Comparison of ENCODE assay signal across 11 cellular contexts in the genomic region with DNA sequence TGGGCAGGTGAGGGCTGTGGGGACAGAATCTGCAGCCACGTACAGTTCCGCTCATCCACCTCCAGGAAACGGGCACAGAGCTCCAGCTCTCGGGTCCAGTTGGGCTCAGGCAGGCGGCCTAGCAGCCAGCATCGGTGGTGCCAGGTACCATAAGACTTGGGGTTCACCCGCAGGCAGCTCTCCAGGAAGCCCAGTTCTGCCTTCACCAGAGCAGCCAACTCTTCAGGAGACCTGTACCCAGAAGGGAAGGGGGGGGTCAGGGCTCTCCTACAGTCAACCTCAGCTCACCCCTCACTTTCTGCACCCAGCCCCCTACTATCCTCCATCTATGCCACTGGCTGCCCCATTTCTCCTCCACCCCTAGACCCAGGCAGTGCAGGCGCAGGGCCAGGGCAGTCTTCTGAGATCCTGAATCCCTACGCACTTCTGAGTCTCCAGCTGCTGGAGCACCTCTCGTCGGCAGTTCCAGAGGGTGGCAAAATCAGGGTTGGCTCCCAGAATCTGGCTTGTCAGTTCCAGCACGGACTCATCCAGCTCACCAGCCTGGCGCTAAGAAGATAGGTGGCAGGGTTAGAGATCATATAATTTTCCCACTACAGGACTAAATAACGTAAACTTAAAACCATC. TPM values are rescaled to one million over a fixed set of nuclear protein-coding genes. Genes with fewer than 3 reads are reported as not detected.
DNase-seq lines count a peak whose midpoint lies in the region; ATAC-seq and TF ChIP-seq lines count a peak whose summit lies in the region.
"Had no signal": no experiment of that assay in that cellular context is flagged by ENCODE, and none has a peak within 500 bp of the region (broad histone marks: within the 10 kb centered on the region; RNA-seq: fewer than 3 reads in every experiment).

No MANE protein-coding gene starts in this region.

- peaks cover 2 to 4% of the 10 kb centered on the region in 2 donors for H3K36me3 Mint-ChIP-seq in activated T-cell treated with anti-CD3 and anti-CD28 coated beads, Interleukin-2, amount 50 U/mL, for 72 hours (ENCODE audit: insufficient read depth in 2 of 2)
- peaks cover 9% of the 10 kb centered on the region for H3K36me3 Mint-ChIP-seq in T-helper 17 cell (ENCODE audit: low read depth)
- H3K36me3 Mint-ChIP-seq in glutamatergic neuron (ENCODE audit: unreplicated experiment), result peaks cover 4% of the 10 kb centered on the region
- peaks cover 28% of the 10 kb centered on the region for H3K36me3 Mint-ChIP-seq in stimulated activated effector memory CD8-positive, alpha-beta T cell treated with anti-CD3 and anti-CD28 coated beads, Interleukin-12 subunit alpha, Interleukin-12 subunit beta, amount 100 ng/mL, for 72 hours

- no peaks in the 10 kb centered on the region for H3K9me3 ChIP-seq in T-helper 17 cell (ENCODE audit: control insufficient read depth, low read length, poor library complexity, severe bottlenecking)
- H3K9me3 ChIP-seq: uterus had no signal

- H3K27ac Mint-ChIP-seq in activated T-cell treated with anti-CD3 and anti-CD28 coated beads, Interleukin-2, amount 50 U/mL, for 72 hours, result no peak overlapping the region
- H3K27ac Mint-ChIP-seq in T-helper 17 cell (peak overlapping the region; percentile 98), glutamatergic neuron (ENCODE audit: unreplicated experiment) (no peak overlapping the region)
- peak overlapping the region; percentile 91 for H3K27ac Mint-ChIP-seq in stimulated activated effector memory CD8-positive, alpha-beta T cell treated with anti-CD3 and anti-CD28 coated beads, Interleukin-12 subunit alpha, Interleukin-12 subunit beta, amount 100 ng/mL, for 72 hours

- H3K9me3 Mint-ChIP-seq in activated T-cell treated with anti-CD3 and anti-CD28 coated beads, Interleukin-2, amount 50 U/mL, for 72 hours, result no peaks in the 10 kb centered on the region
- H3K9me3 Mint-ChIP-seq in glutamatergic neuron (ENCODE audit: unreplicated experiment), result peaks cover 2% of the 10 kb centered on the region
- H3K9me3 Mint-ChIP-seq in stimulated activated effector memory CD8-positive, alpha-beta T cell treated with anti-CD3 and anti-CD28 coated beads, Interleukin-12 subunit alpha, Interleukin-12 subunit beta, amount 100 ng/mL, for 72 hours, result no peaks in the 10 kb centered on the region

- TF ChIP-seq CTCF in glutamatergic neuron (IDR thresholded peaks at IDR 0.05; ENCODE audit: partially characterized antibody, unreplicated experiment), result no peak

- DNase-seq in activated T-cell treated with anti-CD3 and anti-CD28 coated beads, Interleukin-2, amount 50 U/mL, for 72 hours, result no peak
- no peak for DNase-seq in activated T-cell treated with anti-CD3 and anti-CD28 coated beads, Interleukin-2, amount 50 U/mL, for 1 hour
- DNase-seq in T-helper 17 cell (no peak), glutamatergic neuron (no peak), NCI-H1092 (lab: John Stamatoyannopoulos, UW) (no peak), left lobe of liver (ENCODE audit: low spot score) (no peak)
- DNase-seq in stimulated activated effector memory CD8-positive, alpha-beta T cell treated with anti-CD3 and anti-CD28 coated beads, Interleukin-12 subunit alpha, Interleukin-12 subunit beta, amount 100 ng/mL, for 72 hours (ENCODE audit: low spot score in 2 of 2), result no peak
- DNase-seq: NCI-H446 treated with DMSO at 0.1 percent for 48 hours; stimulated activated CD4-positive, alpha-beta T cell treated with anti-CD3 and anti-CD28 coated beads, Interleukin-15, amount 100 ng/mL, for 24 hours; uterus had no signal

- H3K4me3 Mint-ChIP-seq in activated T-cell treated with anti-CD3 and anti-CD28 coated beads, Interleukin-2, amount 50 U/mL, for 72 hours, result peak overlapping the region; percentile 75 to 83
- H3K4me3 Mint-ChIP-seq in T-helper 17 cell (peak overlapping the region; percentile 90), glutamatergic neuron (ENCODE audit: unreplicated experiment) (peak overlapping the region; percentile 88)
- H3K4me3 Mint-ChIP-seq in stimulated activated effector memory CD8-positive, alpha-beta T cell treated with anti-CD3 and anti-CD28 coated beads, Interleukin-12 subunit alpha, Interleukin-12 subunit beta, amount 100 ng/mL, for 72 hours, result peak overlapping the region; percentile 79

- H3K4me1 Mint-ChIP-seq in activated T-cell treated with anti-CD3 and anti-CD28 coated beads, Interleukin-2, amount 50 U/mL, for 72 hours (ENCODE audit: low read depth), result peaks cover 46% of the 10 kb centered on the region
- H3K4me1 Mint-ChIP-seq in T-helper 17 cell (peaks cover 34% of the 10 kb centered on the region), glutamatergic neuron (ENCODE audit: low read depth, unreplicated experiment) (peaks cover 4% of the 10 kb centered on the region)
- peaks cover 54% of the 10 kb centered on the region for H3K4me1 Mint-ChIP-seq in stimulated activated effector memory CD8-positive, alpha-beta T cell treated with anti-CD3 and anti-CD28 coated beads, Interleukin-12 subunit alpha, Interleukin-12 subunit beta, amount 100 ng/mL, for 72 hours

- no peak for ATAC-seq in activated T-cell treated with anti-CD3 and anti-CD28 coated beads, Interleukin-2, amount 50 U/mL, for 72 hours (replicated peaks in 1 of 2)
- ATAC-seq in T-helper 17 cell, result no peak
- no peak for ATAC-seq in stimulated activated effector memory CD8-positive, alpha-beta T cell treated with anti-CD3 and anti-CD28 coated beads, Interleukin-12 subunit alpha, Interleukin-12 subunit beta, amount 100 ng/mL, for 72 hours
- no peak for ATAC-seq in GM21367 (IDR thresholded peaks at IDR 0.05; ENCODE audit: unreplicated experiment)
- no peak for ATAC-seq in left lobe of liver

- H3K27me3 Mint-ChIP-seq in activated T-cell treated with anti-CD3 and anti-CD28 coated beads, Interleukin-2, amount 50 U/mL, for 72 hours (ENCODE audit: low read depth), result no peaks in the 10 kb centered on the region
- no peaks in the 10 kb centered on the region for H3K27me3 Mint-ChIP-seq in T-helper 17 cell
- H3K27me3 Mint-ChIP-seq in glutamatergic neuron (ENCODE audit: unreplicated experiment), result peaks cover 13% of the 10 kb centered on the region

RNA-seq across cellular contexts. Expression of a gene that starts 1.4 kb away (rescaled TPM):
- 10 to 100 TPM; 53.8 to 56.2 TPM for total RNA-seq in activated T-cell treated with anti-CD3 and anti-CD28 coated beads, Interleukin-2, amount 50 U/mL, for 72 hours
- total RNA-seq in T-helper 17 cell (10 to 100 TPM; 54.4 to 72.1 TPM), glutamatergic neuron (ENCODE audit: unreplicated experiment) (30.3 TPM), left lobe of liver (15.8 TPM)

RNA-seq across cellular contexts. Expression of a gene that starts 7.0 kb away (rescaled TPM):
- total RNA-seq in activated T-cell treated with anti-CD3 and anti-CD28 coated beads, Interleukin-2, amount 50 U/mL, for 72 hours, result 10 to 100 TPM in 1 of 2 donors, 1 to 10 TPM in 1; 9.3 to 14.0 TPM
- total RNA-seq in T-helper 17 cell (1 to 10 TPM; 3.4 to 4.3 TPM), glutamatergic neuron (ENCODE audit: unreplicated experiment) (4.2 TPM), left lobe of liver (1.8 TPM)

RNA-seq across cellular contexts. Expression of a gene that starts 27.6 kb away (rescaled TPM):
- 100 to 1,000 TPM in 1 of 2 donors, 10 to 100 TPM in 1; 87.7 to 103 TPM for total RNA-seq in activated T-cell treated with anti-CD3 and anti-CD28 coated beads, Interleukin-2, amount 50 U/mL, for 72 hours
- total RNA-seq in T-helper 17 cell, result 100 to 1,000 TPM; 106 to 107 TPM
- 67.0 TPM for total RNA-seq in glutamatergic neuron (ENCODE audit: unreplicated experiment)
- total RNA-seq in left lobe of liver, result 24.2 TPM

RNA-seq across cellular contexts. Expression of a gene that starts 29.6 kb away (rescaled TPM):
- 10 to 100 TPM; 28.5 to 29.0 TPM for total RNA-seq in activated T-cell treated with anti-CD3 and anti-CD28 coated beads, Interleukin-2, amount 50 U/mL, for 72 hours
- total RNA-seq in T-helper 17 cell (10 to 100 TPM; 24.0 to 27.0 TPM), glutamatergic neuron (ENCODE audit: unreplicated experiment) (25.1 TPM), left lobe of liver (91.0 TPM)

RNA-seq across cellular contexts. Expression of a gene that starts 29.6 kb away (rescaled TPM):
- total RNA-seq in activated T-cell treated with anti-CD3 and anti-CD28 coated beads, Interleukin-2, amount 50 U/mL, for 72 hours, result 10 to 100 TPM; 31.7 to 34.0 TPM
- total RNA-seq in T-helper 17 cell (10 to 100 TPM; 25.7 to 27.7 TPM), glutamatergic neuron (ENCODE audit: unreplicated experiment) (29.2 TPM), left lobe of liver (17.2 TPM)

Comparison
In these comparisons a context has a peak if more than half of its experiments do, and no peak if none do; other contexts are left out.
1. H3K27ac Mint-ChIP-seq: peak in T-helper 17 cell (single experiment) and stimulated activated effector memory CD8-positive, alpha-beta T cell treated with anti-CD3 and anti-CD28 coated beads, Interleukin-12 subunit alpha, Interleukin-12 subunit beta, amount 100 ng/mL, for 72 hours (single experiment); none in activated T-cell treated with anti-CD3 and anti-CD28 coated beads, Interleukin-2, amount 50 U/mL, for 72 hours (single experiment) and glutamatergic neuron (single experiment).
2. Peak in every context shown above with its lines, with median percentiles within 50 percentile points of each other: H3K4me3 Mint-ChIP-seq.